In genomic region chr1:24992761-24993211, GRCh38 we compare ENCODE assay signal across 12 cellular contexts.
DNase-seq lines count a peak whose midpoint lies in the region; ATAC-seq, FAIRE-seq and TF ChIP-seq lines count a peak whose summit lies in the region.
"Had no signal": no experiment of that assay in that cellular context is flagged by ENCODE, and none has a peak within 500 bp of the region (broad histone marks: within the 10 kb centered on the region; RNA-seq: fewer than 3 reads in every experiment).

No MANE protein-coding gene starts in this region.

- H3K36me3 ChIP-seq in right lobe of liver = no peaks in the 10 kb centered on the region
- H3K36me3 ChIP-seq in HepG2 (replicated peaks in 1 of 2; ENCODE audit: control insufficient read depth in 1 of 2, insufficient read depth in 2 of 2, low read length in 2 of 2) = no peaks in the 10 kb centered on the region
- H3K36me3 ChIP-seq in lower lobe of right lung = no peaks in the 10 kb centered on the region
- H3K36me3 ChIP-seq in upper lobe of right lung = no peaks in the 10 kb centered on the region
- H3K36me3 ChIP-seq: ovary had no signal

- H3K27me3 Mint-ChIP-seq in activated T-cell treated with anti-CD3 and anti-CD28 coated beads, Interleukin-2, amount 50 U/mL, for 72 hours (ENCODE audit: low read depth) = no peaks in the 10 kb centered on the region

- POLR2A ChIA-PET in HepG2 (lab: Yijun Ruan, JAX) = no interaction called here

- no peak for TF ChIP-seq RAD21 in HepG2 (CRISPR knock-in tag; IDR thresholded peaks at IDR 0.05)

- BruUV-seq in HepG2 (replicated peaks; lab: Mats Ljungman, UMichigan) = no TSS peak

- H3K9ac ChIP-seq in HepG2 (ENCODE audit: insufficient read depth, low read depth, low read length) = no peak overlapping the region

- no peak for TF ChIP-seq POLR2A in right lobe of liver (IDR thresholded peaks at IDR 0.05)
- TF ChIP-seq POLR2A in HepG2 (IDR thresholded peaks at IDR 0.05; ENCODE audit: insufficient read depth in 1 of 2, low read depth in 2 of 2, low read length in 2 of 2) = no peak

- no peak for TF ChIP-seq EP300 in HepG2 (IDR thresholded peaks at IDR 0.05; ENCODE audit: low read depth in 2 of 2, low read length in 2 of 2)
- TF ChIP-seq EP300 in HepG2 (CRISPR knock-in tag; IDR thresholded peaks at IDR 0.05; ENCODE audit: borderline replicate concordance) = no peak

- H3K4me3 Mint-ChIP-seq in activated T-cell treated with anti-CD3 and anti-CD28 coated beads, Interleukin-2, amount 50 U/mL, for 72 hours = peak overlapping the region; percentile 75 to 87

- H3K4me1 Mint-ChIP-seq in activated T-cell treated with anti-CD3 and anti-CD28 coated beads, Interleukin-2, amount 50 U/mL, for 72 hours (ENCODE audit: low read depth) = peaks cover 100% of the 10 kb centered on the region

- 44% methylated on average over 7 of the region's 12 CpGs for WGBS in right lobe of liver (ENCODE audit: insufficient coverage, low coverage, low lambda C conversion rate, missing lambda C conversion rate)
- WGBS in HepG2 (ENCODE audit: low lambda C conversion rate) = 35% methylated on average over 11 of the region's 12 CpGs

- no peak overlapping the region for H3K4me3 ChIP-seq in right lobe of liver
- H3K4me3 ChIP-seq in HepG2 (replicated peaks in 1 of 3; ENCODE audit: insufficient read depth in 1 of 3, low read depth in 2 of 3, low read length in 3 of 3) = no peak overlapping the region
- no peak overlapping the region for H3K4me3 ChIP-seq in lower lobe of right lung
- H3K4me3 ChIP-seq in upper lobe of right lung = no peak overlapping the region
- H3K4me3 ChIP-seq: ovary had no signal

- CTCF ChIA-PET in HepG2 (lab: Yijun Ruan, JAX; ENCODE audit: low intra/inter-chr PET ratio, low total read pairs) = no interaction called here

- no peak for TF ChIP-seq CTCF in right lobe of liver (IDR thresholded peaks at IDR 0.05)
- no peak for TF ChIP-seq CTCF in HepG2 (CRISPR knock-in tag; IDR thresholded peaks at IDR 0.05)
- TF ChIP-seq CTCF in lower lobe of right lung (IDR thresholded peaks at IDR 0.05) = no peak
- no peak for TF ChIP-seq CTCF in upper lobe of right lung (IDR thresholded peaks at IDR 0.05)

- H3K36me3 Mint-ChIP-seq in activated T-cell treated with anti-CD3 and anti-CD28 coated beads, Interleukin-2, amount 50 U/mL, for 72 hours (ENCODE audit: insufficient read depth in 2 of 2) = peaks cover 8 to 14% of the 10 kb centered on the region in 2 donors

- DNase-seq in right lobe of liver (peak in 2 of 3 donors; percentile 9 to 17), HepG2 (ENCODE audit: low spot score) (no peak), lower lobe of right lung (no peak), upper lobe of right lung (no peak), left lobe of liver (ENCODE audit: low spot score) (no peak), SKM-1 (lab: John Stamatoyannopoulos, UW; ENCODE audit: unreplicated experiment) (no peak)
- no peak for DNase-seq in activated T-cell treated with anti-CD3 and anti-CD28 coated beads, Interleukin-2, amount 50 U/mL, for 72 hours
- no peak for DNase-seq in stimulated activated CD4-positive, alpha-beta T cell treated with anti-CD3 and anti-CD28 coated beads, Interleukin-4, amount 100 ng/mL, for 24 hours
- DNase-seq: HCEC 1CT, NCI-H1092, NCI-H774, ovary had no signal

- H3K27me3 ChIP-seq in right lobe of liver = no peaks in the 10 kb centered on the region
- peaks cover 2 to 45% of the 10 kb centered on the region in 2 experiments; a peak in 2 of 5 replicates for H3K27me3 ChIP-seq in HepG2 (ENCODE audit: control insufficient read depth in 1 of 2, insufficient read depth in 2 of 2, low read length in 2 of 2)
- peaks cover 11% of the 10 kb centered on the region for H3K27me3 ChIP-seq in lower lobe of right lung (ENCODE audit: low read depth)
- H3K27me3 ChIP-seq in upper lobe of right lung = no peaks in the 10 kb centered on the region
- H3K27me3 ChIP-seq: ovary had no signal

- no peak for FAIRE-seq in HepG2 (lab: Jason Lieb, UNC)

- no peaks in the 10 kb centered on the region for H4K20me1 ChIP-seq in HepG2 (ENCODE audit: insufficient read depth, low read length)

- no peak overlapping the region for H3K4me2 ChIP-seq in HepG2 (ENCODE audit: low read depth, low read length)

- H2AFZ ChIP-seq in HepG2 (ENCODE audit: low read length) = no peak overlapping the region

- H3K27ac Mint-ChIP-seq in activated T-cell treated with anti-CD3 and anti-CD28 coated beads, Interleukin-2, amount 50 U/mL, for 72 hours = peak overlapping the region; percentile 97

- H3K79me2 ChIP-seq in HepG2 (ENCODE audit: insufficient read depth, low read length) = no peaks in the 10 kb centered on the region

- in situ Hi-C loops in HepG2 (cut with HindIII; ENCODE audit: extremely low pct_ligation_motif_present, low pct_unique_long_range_greater_than_20kb) = no loop called here

- no peak overlapping the region for H3K27ac ChIP-seq in right lobe of liver
- no peak overlapping the region for H3K27ac ChIP-seq in HepG2 (ENCODE audit: extremely low read length, insufficient read depth, low read length)
- peak overlapping the region; percentile 58 for H3K27ac ChIP-seq in lower lobe of right lung
- peak overlapping the region; percentile 51 for H3K27ac ChIP-seq in upper lobe of right lung
- H3K27ac ChIP-seq: ovary had no signal

- H3K4me1 ChIP-seq in right lobe of liver = no peaks in the 10 kb centered on the region
- no peaks in the 10 kb centered on the region for H3K4me1 ChIP-seq in HepG2 (ENCODE audit: insufficient read depth, low read length)
- no peaks in the 10 kb centered on the region for H3K4me1 ChIP-seq in lower lobe of right lung
- H3K4me1 ChIP-seq in upper lobe of right lung = no peaks in the 10 kb centered on the region

- ATAC-seq in right lobe of liver (peak in 1 of 4 donors; percentile 20), HepG2 (no peak), lower lobe of right lung (no peak), upper lobe of right lung (no peak), left lobe of liver (no peak)
- peak in 1 of 2 donors; percentile 14 for ATAC-seq in activated T-cell treated with anti-CD3 and anti-CD28 coated beads, Interleukin-2, amount 50 U/mL, for 72 hours (replicated peaks in 1 of 2)

- peaks cover 8% of the 10 kb centered on the region in 2 donors for H3K9me3 Mint-ChIP-seq in activated T-cell treated with anti-CD3 and anti-CD28 coated beads, Interleukin-2, amount 50 U/mL, for 72 hours

- H3K9me3 ChIP-seq in right lobe of liver = no peaks in the 10 kb centered on the region
- H3K9me3 ChIP-seq in HepG2 (ENCODE audit: low read length) = no peaks in the 10 kb centered on the region
- no peaks in the 10 kb centered on the region for H3K9me3 ChIP-seq in lower lobe of right lung
- no peaks in the 10 kb centered on the region for H3K9me3 ChIP-seq in upper lobe of right lung
- H3K9me3 ChIP-seq: ovary had no signal

- intact Hi-C loops in right lobe of liver (cut with DNase I) (no loop called here), HepG2 (cut with micrococcal nuclease; ENCODE audit: unreplicated experiment) (no loop called here), lower lobe of right lung (cut with DNase I) (no loop called here), upper lobe of right lung (cut with DNase I) (no loop called here)

TF ChIP-seq in HepG2, 621 proteins besides CTCF, POLR2A, EP300 and RAD21:
- TF ChIP-seq ZNF775 (CRISPR knock-in tag; IDR thresholded peaks at IDR 0.05; ENCODE audit: borderline replicate concordance) (no peak), ZNF354B (CRISPR knock-in tag; IDR thresholded peaks at IDR 0.05) (no peak), NR1H2 (CRISPR knock-in tag; IDR thresholded peaks at IDR 0.05; ENCODE audit: borderline replicate concordance, low read depth) (no peak), REXO4 (CRISPR knock-in tag; IDR thresholded peaks at IDR 0.05; ENCODE audit: borderline replicate concordance) (no peak), ZNF331 (CRISPR knock-in tag; IDR thresholded peaks at IDR 0.05) (no peak), ZMYM4 (CRISPR knock-in tag; IDR thresholded peaks at IDR 0.05) (no peak), RAD51 (IDR thresholded peaks at IDR 0.05; ENCODE audit: borderline replicate concordance) (no peak), ZNF317 (CRISPR knock-in tag; IDR thresholded peaks at IDR 0.05) (no peak), ZNF569 (CRISPR knock-in tag; IDR thresholded peaks at IDR 0.05; ENCODE audit: borderline replicate concordance) (no peak), YY1 (IDR thresholded peaks at IDR 0.05; ENCODE audit: insufficient read depth, insufficient replicate concordance, low read depth, low read length) (no peak)

Comparison
In these comparisons a context has a peak if more than half of its experiments do, and no peak if none do; other contexts are left out.
1. DNase-seq: peak in right lobe of liver (2 of 3); none in HepG2 (single experiment), activated T-cell treated with anti-CD3 and anti-CD28 coated beads, Interleukin-2, amount 50 U/mL, for 72 hours (0 of 2), lower lobe of right lung (single experiment), upper lobe of right lung (single experiment), left lobe of liver (single experiment), SKM-1 (single experiment) and stimulated activated CD4-positive, alpha-beta T cell treated with anti-CD3 and anti-CD28 coated beads, Interleukin-4, amount 100 ng/mL, for 24 hours (single experiment).
2. H3K27ac ChIP-seq: peak in lower lobe of right lung (single experiment) and upper lobe of right lung (single experiment); none in right lobe of liver (0 of 3) and HepG2 (single experiment).